14 cellular contexts compared by ENCODE assay signal in genomic region chr4:166044871-166045270, GRCh38.
DNase-seq lines count a peak whose midpoint lies in the region; ATAC-seq and TF ChIP-seq lines count a peak whose summit lies in the region.
"Had no signal": no experiment of that assay in that cellular context is flagged by ENCODE, and none has a peak within 500 bp of the region (broad histone marks: within the 10 kb centered on the region; RNA-seq: fewer than 3 reads in every experiment).

No MANE protein-coding gene starts in this region.

- ATAC-seq in RWPE2 (ENCODE audit: low read depth), result peak; percentile 33; the same call in 1 of the 3 replicates

- no peak overlapping the region for H3K4me3 ChIP-seq in RWPE2 (ENCODE audit: severe bottlenecking)
- H3K4me3 ChIP-seq in epithelial cell of esophagus (ENCODE audit: low read length), result no peak overlapping the region
- H3K4me3 ChIP-seq in WERI-Rb-1 (ENCODE audit: low read depth, low read length), result no peak overlapping the region
- H3K4me3 ChIP-seq in H7 (ENCODE audit: insufficient read depth, low read depth, low read length), result no peak overlapping the region
- H3K4me3 ChIP-seq: GM23248 had no signal

- DNase-seq in ELR (ENCODE audit: low read depth) (peak; percentile 22), RWPE2 (ENCODE audit: low spot score) (no peak), epithelial cell of esophagus (ENCODE audit: low read depth) (peak; percentile 69), WERI-Rb-1 (no peak), H7 (no peak), DMS79 (lab: John Stamatoyannopoulos, UW) (no peak)
- no peak for DNase-seq in stimulated activated naive CD4-positive, alpha-beta T cell (lab: John Stamatoyannopoulos, UW)
- DNase-seq: ACHN, C1 segment of cervical spinal cord, DMS79 treated with DMSO at 0.1 percent for 48 hours, EL, GDM1, GM23248 had no signal

- TF ChIP-seq CTCF in RWPE2 (IDR thresholded peaks at IDR 0.05; ENCODE audit: poor library complexity, severe bottlenecking) (no peak), epithelial cell of esophagus (IDR thresholded peaks at IDR 0.05; ENCODE audit: insufficient read depth, low read depth, low read length, missing control alignments) (no peak), WERI-Rb-1 (IDR thresholded peaks at IDR 0.05; ENCODE audit: low read depth, low read length) (no peak)

- H3K4me1 ChIP-seq in RWPE2 (ENCODE audit: insufficient read depth, poor library complexity, severe bottlenecking), result no peaks in the 10 kb centered on the region

- no peaks in the 10 kb centered on the region for H3K36me3 ChIP-seq in KOPT-K1 (ENCODE audit: insufficient read depth, low read length)
- H3K36me3 ChIP-seq in RWPE2 (ENCODE audit: low read depth), result no peaks in the 10 kb centered on the region
- no peaks in the 10 kb centered on the region for H3K36me3 ChIP-seq in WERI-Rb-1
- H3K36me3 ChIP-seq in H7 (replicated peaks; ENCODE audit: control insufficient read depth, insufficient read depth, low read length), result no peaks in the 10 kb centered on the region

- H3K27me3 ChIP-seq in RWPE2 (ENCODE audit: insufficient read depth, poor library complexity, severe bottlenecking) (no peaks in the 10 kb centered on the region), WERI-Rb-1 (ENCODE audit: insufficient read depth, low read depth, severe bottlenecking) (no peaks in the 10 kb centered on the region), H7 (ENCODE audit: control insufficient read depth, insufficient read depth, low read length) (no peaks in the 10 kb centered on the region)

- H3K9me3 ChIP-seq in KOPT-K1 (ENCODE audit: insufficient read depth, low read length, poor library complexity, severe bottlenecking) (no peaks in the 10 kb centered on the region), RWPE2 (ENCODE audit: severe bottlenecking) (no peaks in the 10 kb centered on the region), WERI-Rb-1 (ENCODE audit: severe bottlenecking) (no peaks in the 10 kb centered on the region)

- H3K27ac ChIP-seq in KOPT-K1 (ENCODE audit: low read depth, low read length, poor library complexity, severe bottlenecking) (peak overlapping the region; percentile 89), RWPE2 (ENCODE audit: poor library complexity, severe bottlenecking) (no peak overlapping the region), WERI-Rb-1 (no peak overlapping the region)
- H3K27ac ChIP-seq: GM23248 had no signal

Comparison
In these comparisons a context has a peak if more than half of its experiments do, and no peak if none do; other contexts are left out.
1. DNase-seq: peak in ELR (single experiment) and epithelial cell of esophagus (single experiment); none in RWPE2 (single experiment), stimulated activated naive CD4-positive, alpha-beta T cell (0 of 6), WERI-Rb-1 (single experiment), H7 (single experiment) and DMS79 (single experiment).